In genomic region chr3:43448098-43448497, GRCh38 we compare ENCODE assay signal across 29 cellular contexts.
"Had no signal": no experiment of that assay in that cellular context is flagged by ENCODE, and none has a peak within 500 bp of the region (broad histone marks: within the 10 kb centered on the region; RNA-seq: fewer than 3 reads in every experiment).

No MANE protein-coding gene starts in this region.

- H3K4me3 Mint-ChIP-seq: effector memory CD8-positive, alpha-beta T cell; mesothelial cell of epicardium; naive B cell; nephron; neural progenitor cell; type B pancreatic cell had no signal

- H3K9me3 ChIP-seq: esophagus squamous epithelium, heart right ventricle, left lung, mucosa of descending colon, right lobe of liver, testis, tibial artery had no signal

- H3K27ac Mint-ChIP-seq: mesothelial cell of epicardium, nephron, neural progenitor cell, progenitor cell of endocrine pancreas, type B pancreatic cell had no signal

- H3K27ac ChIP-seq: esophagus squamous epithelium, heart right ventricle, left lung, neural progenitor cell, parathyroid adenoma, right lobe of liver, testis, tibial artery had no signal

- H3K9me3 Mint-ChIP-seq: effector memory CD8-positive, alpha-beta T cell; naive B cell; nephron; neural progenitor cell; type B pancreatic cell had no signal

- H3K27me3 ChIP-seq: esophagus squamous epithelium, heart right ventricle, left lung, neural progenitor cell, right lobe of liver, testis, tibial artery had no signal

- H2AFZ ChIP-seq: neural progenitor cell, parathyroid adenoma had no signal

- H3K79me2 ChIP-seq: parathyroid adenoma had no signal

- ATAC-seq: effector memory CD8-positive, alpha-beta T cell; heart right ventricle; left cardiac atrium; left lung; mucosa of descending colon; right lobe of liver had no signal

- FAIRE-seq: endometrium, islet of Langerhans, small intestine had no signal

- H3K36me3 Mint-ChIP-seq: mesothelial cell of epicardium, naive B cell, neural progenitor cell, type B pancreatic cell had no signal

- H3K9ac ChIP-seq: neural progenitor cell, parathyroid adenoma had no signal

- DNase-seq: cortex of kidney; effector memory CD8-positive, alpha-beta T cell; erythroblast; esophagus squamous epithelium; foreskin melanocyte; glutamatergic neuron; heart right ventricle; hippocampal formation; left cardiac atrium; left lung; mesenchymal stem cell; mucosa of descending colon; naive B cell; right lobe of liver; small intestine; stimulated activated CD4-positive, alpha-beta T cell treated with anti-CD3 and anti-CD28 coated beads, Interleukin-15, amount 100 ng/mL, for 24 hours; stimulated activated CD4-positive, alpha-beta T cell treated with anti-CD3 and anti-CD28 coated beads, Interleukin-2, amount 100 ng/mL, for 48 hours; stimulated activated naive CD4-positive, alpha-beta T cell; substantia nigra; testis; tibial artery had no signal

- H3K36me3 ChIP-seq: esophagus squamous epithelium, heart right ventricle, left lung, neural progenitor cell, right lobe of liver, tibial artery had no signal

- H3K4me2 ChIP-seq: neural progenitor cell had no signal

- H3K27me3 Mint-ChIP-seq: effector memory CD8-positive, alpha-beta T cell; naive B cell; progenitor cell of endocrine pancreas; type B pancreatic cell had no signal

- H3K4me1 Mint-ChIP-seq: naive B cell, nephron, neural progenitor cell had no signal

- H3K4me1 ChIP-seq: esophagus squamous epithelium, heart right ventricle, left lung, parathyroid adenoma, right lobe of liver, testis had no signal

- H3K4me3 ChIP-seq: esophagus squamous epithelium, heart right ventricle, left lung, mucosa of descending colon, neural progenitor cell, right lobe of liver, testis, tibial artery had no signal
